ENCODE assay signal across 1 cellular context in genomic region chr17:39014044-39014794, GRCh38.
TF ChIP-seq lines count a peak whose summit lies in the region.

No MANE protein-coding gene starts in this region.

TF ChIP-seq in K562, 482 proteins besides CTCF, POLR2A, EP300 and RAD21 (continued from another document and continues in another):
- TF ChIP-seq ZNF398 (CRISPR knock-in tag; IDR thresholded peaks at IDR 0.05) = peak; percentile 93
- TF ChIP-seq DIDO1 (tag; IDR thresholded peaks at IDR 0.05; ENCODE audit: low read depth) = peak; percentile 78; the same call in 1 of the 2 replicates
- no peak for TF ChIP-seq PRDM10 (IDR thresholded peaks at IDR 0.05; ENCODE audit: partially characterized antibody)
- peak; percentile 57; the same call in 1 of the 2 replicates for TF ChIP-seq SNIP1 (IDR thresholded peaks at IDR 0.05; ENCODE audit: low read depth)
- TF ChIP-seq ZNF707 (CRISPR knock-in tag; conservative IDR thresholded peaks at IDR 0.05) = peak; percentile 81
- 0 out of 2 replicates have a peak, but pooled peaks have one; percentile 47 for TF ChIP-seq FOXJ2 (tag; IDR thresholded peaks at IDR 0.05)
- peak; percentile 99 for TF ChIP-seq MECOM (CRISPR knock-in tag; IDR thresholded peaks at IDR 0.05)
- no peak for TF ChIP-seq RBM17 (IDR thresholded peaks at IDR 0.05; ENCODE audit: borderline replicate concordance, low read depth, low read length)
- TF ChIP-seq NUFIP1 (IDR thresholded peaks at IDR 0.05; ENCODE audit: partially characterized antibody) = peak; percentile 85
- no peak for TF ChIP-seq SETDB1 (IDR thresholded peaks at IDR 0.05; ENCODE audit: low read length)
- TF ChIP-seq SRSF7 (optimal IDR thresholded peaks at IDR 0.05; ENCODE audit: low read depth, low read length) = no peak
- 0 out of 2 replicates have a peak, but pooled peaks have one; percentile 19 for TF ChIP-seq RBFOX2 (IDR thresholded peaks at IDR 0.05; ENCODE audit: low read depth, low read length)
- peak; percentile 85 for TF ChIP-seq ZNF57 (CRISPR knock-in tag; IDR thresholded peaks at IDR 0.05)
- TF ChIP-seq ZNF23 (CRISPR knock-in tag; IDR thresholded peaks at IDR 0.05) = peak; percentile 90
- no peak for TF ChIP-seq DLX4 (CRISPR knock-in tag; IDR thresholded peaks at IDR 0.05)
- TF ChIP-seq ZNF274 (IDR thresholded peaks at IDR 0.05; ENCODE audit: borderline replicate concordance, low read depth, low read length) = no peak
- no peak; the same call in 1 of the 2 replicates for TF ChIP-seq GTF2E2 (tag; IDR thresholded peaks at IDR 0.05)
- peak; percentile 62; the same call in 1 of the 2 replicates for TF ChIP-seq RAD51 (IDR thresholded peaks at IDR 0.05; ENCODE audit: borderline replicate concordance, low read depth)
- TF ChIP-seq E2F8 (IDR thresholded peaks at IDR 0.05; ENCODE audit: low read depth, partially characterized antibody) = no peak
- peak; percentile 95; the same call in 1 of the 2 replicates for TF ChIP-seq ZNF830 (CRISPR knock-in tag; IDR thresholded peaks at IDR 0.05)
- TF ChIP-seq KAT8 (IDR thresholded peaks at IDR 0.05; ENCODE audit: low read depth) = no peak
- TF ChIP-seq NCOR1 (IDR thresholded peaks at IDR 0.05) = no peak; the same call in 1 of the 2 replicates
- TF ChIP-seq MNT (conservative IDR thresholded peaks at IDR 0.05) = no peak
- no peak for TF ChIP-seq SIN3B (IDR thresholded peaks at IDR 0.05; ENCODE audit: low read depth)
- peak; percentile 77 for TF ChIP-seq ZNF324 (CRISPR knock-in tag; IDR thresholded peaks at IDR 0.05)
- TF ChIP-seq CHAMP1 (IDR thresholded peaks at IDR 0.05) = no peak
- TF ChIP-seq TCF15 (CRISPR knock-in tag; IDR thresholded peaks at IDR 0.05) = peak; percentile 98
- peak; percentile 85 for TF ChIP-seq ZNF444 (CRISPR knock-in tag; IDR thresholded peaks at IDR 0.05)
- no peak for TF ChIP-seq RUNX1 (IDR thresholded peaks at IDR 0.05; ENCODE audit: low read depth)
- TF ChIP-seq MCM3 (IDR thresholded peaks at IDR 0.05) = no peak
- TF ChIP-seq IRF2 (CRISPR knock-in tag; IDR thresholded peaks at IDR 0.05) = no peak
- TF ChIP-seq MXI1 (IDR thresholded peaks at IDR 0.05; ENCODE audit: low read depth, low read length) = no peak
- TF ChIP-seq ZNF76 (CRISPR knock-in tag; IDR thresholded peaks at IDR 0.05; ENCODE audit: borderline replicate concordance) = peak; percentile 98
- TF ChIP-seq ID3 (CRISPR knock-in tag; IDR thresholded peaks at IDR 0.05) = peak; percentile 94
- peak; percentile 98 for TF ChIP-seq ID3 (tag; IDR thresholded peaks at IDR 0.05)
- TF ChIP-seq KDM1A (IDR thresholded peaks at IDR 0.05) = no peak
- no peak for TF ChIP-seq MITF (IDR thresholded peaks at IDR 0.05)
- no peak for TF ChIP-seq KAT2B (IDR thresholded peaks at IDR 0.05; ENCODE audit: low read depth, low read length)
- TF ChIP-seq KLF16 (IDR thresholded peaks at IDR 0.05) = no peak
- peak; percentile 99 for TF ChIP-seq ZNF395 (CRISPR knock-in tag; IDR thresholded peaks at IDR 0.05)
- no peak for TF ChIP-seq GATA2 (CRISPR knock-in tag; IDR thresholded peaks at IDR 0.05)
- no peak for TF ChIP-seq PBX2 (CRISPR knock-in tag; IDR thresholded peaks at IDR 0.05; ENCODE audit: low read depth)
- peak; percentile 85 for TF ChIP-seq PBX2 (tag; conservative IDR thresholded peaks at IDR 0.05; ENCODE audit: low read depth)
- TF ChIP-seq ZNF263 (CRISPR knock-in tag; IDR thresholded peaks at IDR 0.05; ENCODE audit: borderline replicate concordance) = no peak
- TF ChIP-seq TAF1 (IDR thresholded peaks at IDR 0.05; ENCODE audit: control insufficient read depth, extremely low read depth, insufficient read depth, low read length, severe bottlenecking) = no peak
- peak; percentile 94 for TF ChIP-seq ZNF140 (CRISPR knock-in tag; IDR thresholded peaks at IDR 0.05)
- TF ChIP-seq BRD4 (IDR thresholded peaks at IDR 0.05) = no peak
